ENCODE assay signal across 1 cellular context in genomic region chr4:185504098-185505047, GRCh38.
TF ChIP-seq lines count a peak whose summit lies in the region.

No MANE protein-coding gene starts in this region.

TF ChIP-seq in HepG2, 621 proteins besides CTCF, POLR2A, EP300 and RAD21 (continued from another document and continues in another):
- TF ChIP-seq PAXIP1 (CRISPR knock-in tag; conservative IDR thresholded peaks at IDR 0.05) (peak; percentile 76), SP5 (CRISPR knock-in tag; IDR thresholded peaks at IDR 0.05; ENCODE audit: borderline replicate concordance, low read depth) (peak; percentile 47; the same call in 1 of the 2 replicates), CENPX (CRISPR knock-in tag; IDR thresholded peaks at IDR 0.05) (no peak), HNRNPL (IDR thresholded peaks at IDR 0.05; ENCODE audit: low read depth, low read length) (no peak), ZBTB25 (CRISPR knock-in tag; IDR thresholded peaks at IDR 0.05) (peak; percentile 54; the same call in 1 of the 2 replicates), EEA1 (CRISPR knock-in tag; IDR thresholded peaks at IDR 0.05; ENCODE audit: borderline replicate concordance) (no peak), ZBTB49 (CRISPR knock-in tag; IDR thresholded peaks at IDR 0.05; ENCODE audit: borderline replicate concordance) (no peak), ELF4 (CRISPR knock-in tag; IDR thresholded peaks at IDR 0.05; ENCODE audit: borderline replicate concordance) (no peak), RBFOX2 (IDR thresholded peaks at IDR 0.05; ENCODE audit: low read depth, low read length) (no peak), ZNF558 (CRISPR knock-in tag; IDR thresholded peaks at IDR 0.05; ENCODE audit: borderline replicate concordance) (no peak), ZNF740 (CRISPR knock-in tag; IDR thresholded peaks at IDR 0.05) (no peak), KLF6 (CRISPR knock-in tag; IDR thresholded peaks at IDR 0.05) (no peak), THAP9 (CRISPR knock-in tag; IDR thresholded peaks at IDR 0.05; ENCODE audit: borderline replicate concordance) (no peak), FOXO1 (CRISPR knock-in tag; IDR thresholded peaks at IDR 0.05) (peak; percentile 60), ZNF746 (CRISPR knock-in tag; IDR thresholded peaks at IDR 0.05) (no peak), DNMT3B (CRISPR knock-in tag; conservative IDR thresholded peaks at IDR 0.05) (0 out of 2 replicates have a peak, but pooled peaks have one; percentile 40), ZSCAN29 (CRISPR knock-in tag; conservative IDR thresholded peaks at IDR 0.05) (peak; percentile 35; the same call in 1 of the 2 replicates), PPARG (CRISPR knock-in tag; conservative IDR thresholded peaks at IDR 0.05) (peak; percentile 81), GPN1 (CRISPR knock-in tag; IDR thresholded peaks at IDR 0.05; ENCODE audit: borderline replicate concordance) (no peak), ATF4 (CRISPR knock-in tag; IDR thresholded peaks at IDR 0.05) (peak in 1 of 2 experiments; percentile 99; a peak in 2 of 4 replicates), ZNF275 (CRISPR knock-in tag; IDR thresholded peaks at IDR 0.05; ENCODE audit: borderline replicate concordance) (no peak), HDAC1 (CRISPR knock-in tag; IDR thresholded peaks at IDR 0.05) (peak; percentile 57), HMG20B (CRISPR knock-in tag; conservative IDR thresholded peaks at IDR 0.05) (peak; percentile 75; the same call in 1 of the 2 replicates), SRSF1 (optimal IDR thresholded peaks at IDR 0.05; ENCODE audit: low read depth, low read length) (no peak), ZNF484 (CRISPR knock-in tag; IDR thresholded peaks at IDR 0.05; ENCODE audit: borderline replicate concordance, low read depth) (no peak), KDM4B (CRISPR knock-in tag; IDR thresholded peaks at IDR 0.05) (no peak; the same call in 1 of the 2 replicates), YEATS2 (CRISPR knock-in tag; IDR thresholded peaks at IDR 0.05; ENCODE audit: borderline replicate concordance) (no peak), ZNF879 (CRISPR knock-in tag; IDR thresholded peaks at IDR 0.05) (no peak), FUBP1 (CRISPR knock-in tag; IDR thresholded peaks at IDR 0.05; ENCODE audit: borderline replicate concordance) (no peak), ZNF350 (CRISPR knock-in tag; IDR thresholded peaks at IDR 0.05; ENCODE audit: borderline replicate concordance, low read depth) (peak; percentile 18; the same call in 1 of the 2 replicates), IRF9 (CRISPR knock-in tag; IDR thresholded peaks at IDR 0.05; ENCODE audit: borderline replicate concordance) (no peak), THAP8 (CRISPR knock-in tag; IDR thresholded peaks at IDR 0.05; ENCODE audit: borderline replicate concordance) (no peak), ZNF768 (CRISPR knock-in tag; IDR thresholded peaks at IDR 0.05) (no peak), ZNF207 (IDR thresholded peaks at IDR 0.05; ENCODE audit: borderline replicate concordance) (no peak), IKZF5 (CRISPR knock-in tag; IDR thresholded peaks at IDR 0.05) (peak; percentile 66), ZNF574 (CRISPR knock-in tag; IDR thresholded peaks at IDR 0.05) (peak; percentile 65), AGO1 (IDR thresholded peaks at IDR 0.05; ENCODE audit: low read depth, low read length, poor library complexity, severe bottlenecking) (no peak), ZNF496 (CRISPR knock-in tag; IDR thresholded peaks at IDR 0.05; ENCODE audit: insufficient replicate concordance) (no peak), ZNF335 (CRISPR knock-in tag; IDR thresholded peaks at IDR 0.05) (no peak), REPIN1 (CRISPR knock-in tag; IDR thresholded peaks at IDR 0.05; ENCODE audit: borderline replicate concordance, low read depth) (no peak)
